ENCODE assay signal across 23 cellular contexts in genomic region chr1:2417833-2418225, GRCh38. TPM values are rescaled to one million over a fixed set of nuclear protein-coding genes. Genes with fewer than 3 reads are reported as not detected.
A peak's percentile ranks its signal among the peaks of the same experiment; 100 is the strongest.
DNase-seq lines count a peak whose midpoint lies in the region; ATAC-seq, FAIRE-seq and TF ChIP-seq lines count a peak whose summit lies in the region.
"Had no signal": no experiment of that assay in that cellular context is flagged by ENCODE, and none has a peak within 500 bp of the region (broad histone marks: within the 10 kb centered on the region; RNA-seq: fewer than 3 reads in every experiment).

No MANE protein-coding gene starts in this region.

- DNase-seq in HepG2 (ENCODE audit: low spot score) (no peak), right lobe of liver (no peak), Panc1 (ENCODE audit: low read depth, low spot score) (no peak)
- DNase-seq in naive thymus-derived CD4-positive, alpha-beta T cell: no peak
- DNase-seq in CD4-positive, alpha-beta memory T cell: no peak
- DNase-seq: 8988T; ACHN; AML-193; BE2C; Caco-2; CD8-positive, alpha-beta T cell; DMS153; DND-41; GOT3; HFFc6 had no signal

- TF ChIP-seq RAD21 in HepG2 (CRISPR knock-in tag; IDR thresholded peaks at IDR 0.05): no peak

- H3K9ac ChIP-seq in HepG2 (ENCODE audit: insufficient read depth, low read depth, low read length): no peak overlapping the region
- H3K9ac ChIP-seq: BLaER1 treated with 17β-estradiol and CSF1 and Interleukin-3, amounts not matched to agents 10 nM and 100 nM had no signal

- FAIRE-seq in HepG2 (lab: Jason Lieb, UNC): no peak
- FAIRE-seq: A549, G401.6, GM12892, H54 had no signal

- BruUV-seq in HepG2 (replicated peaks; lab: Mats Ljungman, UMichigan) (no TSS peak), Panc1 (replicated peaks; lab: Mats Ljungman, UMichigan) (no TSS peak)

- peaks cover 22% of the 10 kb centered on the region for H3K4me1 ChIP-seq in HepG2 (ENCODE audit: insufficient read depth, low read length)
- peaks cover 0 to 13% (median 5%) of the 10 kb centered on the region in 4 donors for H3K4me1 ChIP-seq in right lobe of liver
- peaks cover 33% of the 10 kb centered on the region for H3K4me1 ChIP-seq in Panc1 (ENCODE audit: control insufficient read depth, insufficient read depth, low read length)
- peaks cover 31 to 40% of the 10 kb centered on the region in 2 donors for H3K4me1 ChIP-seq in naive thymus-derived CD4-positive, alpha-beta T cell (ENCODE audit: control insufficient read depth in 2 of 2, insufficient read depth in 2 of 2, low read length in 2 of 2)
- H3K4me1 ChIP-seq in CD4-positive, alpha-beta memory T cell (ENCODE audit: insufficient read depth, low read length): peaks cover 50% of the 10 kb centered on the region
- H3K4me1 ChIP-seq: Caco-2 had no signal

- H3K4me1 Mint-ChIP-seq in naive thymus-derived CD4-positive, alpha-beta T cell: peaks cover 25 to 39% (median 36%) of the 10 kb centered on the region in 7 donors
- peaks cover 17 to 48% (median 29%) of the 10 kb centered on the region in 4 donors for H3K4me1 Mint-ChIP-seq in CD4-positive, alpha-beta memory T cell

- TF ChIP-seq POLR2A in HepG2 (IDR thresholded peaks at IDR 0.05; ENCODE audit: insufficient read depth in 1 of 2, low read depth in 2 of 2, low read length in 2 of 2): no peak
- TF ChIP-seq POLR2A in right lobe of liver (IDR thresholded peaks at IDR 0.05): no peak

- H3K27ac ChIP-seq in HepG2 (ENCODE audit: extremely low read length, insufficient read depth, low read length) (no peak overlapping the region), right lobe of liver (no peak overlapping the region), Panc1 (ENCODE audit: low read length) (0 out of 2 replicates have a peak overlapping the region, but pooled peaks have one; percentile 17)
- peak overlapping the region; percentile 95 for H3K27ac ChIP-seq in naive thymus-derived CD4-positive, alpha-beta T cell (ENCODE audit: low read depth, low read length)
- H3K27ac ChIP-seq in CD4-positive, alpha-beta memory T cell (ENCODE audit: low read depth, low read length): no peak overlapping the region
- H3K27ac ChIP-seq: A549; BLaER1 treated with 17β-estradiol and CSF1 and Interleukin-3, amounts not matched to agents 10 nM and 100 nM had no signal

- H3K27ac Mint-ChIP-seq in naive thymus-derived CD4-positive, alpha-beta T cell: peak overlapping the region in 2 of 9 donors; percentile 2 to 11
- no peak overlapping the region for H3K27ac Mint-ChIP-seq in CD4-positive, alpha-beta memory T cell
- H3K27ac Mint-ChIP-seq: HFFc6 had no signal

- peaks cover 0 to 1% (median 0%) of the 10 kb centered on the region in 11 donors for H3K9me3 Mint-ChIP-seq in naive thymus-derived CD4-positive, alpha-beta T cell
- peaks cover 0 to 4% (median 0%) of the 10 kb centered on the region in 8 donors for H3K9me3 Mint-ChIP-seq in CD4-positive, alpha-beta memory T cell

- WGBS in HepG2 (ENCODE audit: low lambda C conversion rate): 34% methylated on average over 8 of the region's 14 CpGs
- WGBS in right lobe of liver (ENCODE audit: insufficient coverage, low coverage, low lambda C conversion rate, missing lambda C conversion rate): 64% methylated on average over 6 of the region's 14 CpGs

- TF ChIP-seq EP300 in HepG2 (IDR thresholded peaks at IDR 0.05; ENCODE audit: low read depth in 2 of 2, low read length in 2 of 2) (no peak), HepG2 (CRISPR knock-in tag; IDR thresholded peaks at IDR 0.05; ENCODE audit: borderline replicate concordance) (no peak)

- H3K4me3 ChIP-seq in HepG2 (replicated peaks in 1 of 3; ENCODE audit: insufficient read depth in 1 of 3, low read depth in 2 of 3, low read length in 3 of 3) (no peak overlapping the region), right lobe of liver (no peak overlapping the region), Panc1 (ENCODE audit: low read depth in 2 of 2, low read length in 2 of 2) (no peak overlapping the region)
- no peak overlapping the region for H3K4me3 ChIP-seq in naive thymus-derived CD4-positive, alpha-beta T cell (ENCODE audit: low read length)
- no peak overlapping the region for H3K4me3 ChIP-seq in CD4-positive, alpha-beta memory T cell (ENCODE audit: low read length in 2 of 2)
- H3K4me3 ChIP-seq: A549; BLaER1 treated with 17β-estradiol and CSF1 and Interleukin-3, amounts not matched to agents 10 nM and 100 nM; HAP-1 had no signal

- CTCF ChIA-PET in HepG2 (lab: Yijun Ruan, JAX; ENCODE audit: low intra/inter-chr PET ratio, low total read pairs) (no interaction called here), Panc1 (lab: Charles Lee) (no interaction called here)
- CTCF ChIA-PET in naive thymus-derived CD4-positive, alpha-beta T cell (lab: Charles Lee): interaction anchor here (0.7 to 2.6 kb wide), 3 partner anchors 106 to 369 kb away, joined by 3 to 13 read pairs (median 3); no protein-coding TSS in a partner anchor
- CTCF ChIA-PET in CD4-positive, alpha-beta memory T cell (lab: Charles Lee; ENCODE audit: partially characterized antibody): interaction anchor here (3.3 to 4.2 kb wide), 2 partner anchors 106 to 129 kb away, joined by 25 to 85 read pairs; no protein-coding TSS in a partner anchor

- H3K9me3 ChIP-seq in HepG2 (ENCODE audit: low read length) (peaks cover under 1% of the 10 kb centered on the region), right lobe of liver (no peaks in the 10 kb centered on the region), Panc1 (ENCODE audit: control insufficient read depth, insufficient read depth, low read depth, low read length) (no peaks in the 10 kb centered on the region)
- H3K9me3 ChIP-seq in naive thymus-derived CD4-positive, alpha-beta T cell (ENCODE audit: control insufficient read depth in 2 of 3, low read length in 3 of 3): no peaks in the 10 kb centered on the region
- H3K9me3 ChIP-seq in CD4-positive, alpha-beta memory T cell (ENCODE audit: control insufficient read depth in 1 of 2, low read length in 2 of 2): no peaks in the 10 kb centered on the region
- H3K9me3 ChIP-seq: A549, BE2C, Caco-2, HAP-1 had no signal

- no peak for TF ChIP-seq CTCF in HepG2 (CRISPR knock-in tag; IDR thresholded peaks at IDR 0.05)
- TF ChIP-seq CTCF in right lobe of liver (IDR thresholded peaks at IDR 0.05): no peak
- TF ChIP-seq CTCF in Panc1 (IDR thresholded peaks at IDR 0.05): no peak

- ATAC-seq in HepG2: no peak
- no peak for ATAC-seq in right lobe of liver
- ATAC-seq in Panc1: no peak
- no peak for ATAC-seq in naive thymus-derived CD4-positive, alpha-beta T cell
- ATAC-seq in HG03565 (IDR thresholded peaks at IDR 0.05; ENCODE audit: unreplicated experiment): no peak
- ATAC-seq: A549; CD8-positive, alpha-beta T cell had no signal

- no peaks in the 10 kb centered on the region for H3K36me3 ChIP-seq in HepG2 (replicated peaks in 1 of 2; ENCODE audit: control insufficient read depth in 1 of 2, insufficient read depth in 2 of 2, low read length in 2 of 2)
- no peaks in the 10 kb centered on the region for H3K36me3 ChIP-seq in right lobe of liver
- H3K36me3 ChIP-seq in Panc1 (ENCODE audit: control insufficient read depth, insufficient read depth, low read length): no peaks in the 10 kb centered on the region
- H3K36me3 ChIP-seq in naive thymus-derived CD4-positive, alpha-beta T cell (ENCODE audit: control insufficient read depth in 2 of 3, insufficient read depth in 3 of 3, low read length in 3 of 3): no peaks in the 10 kb centered on the region
- no peaks in the 10 kb centered on the region for H3K36me3 ChIP-seq in CD4-positive, alpha-beta memory T cell (ENCODE audit: insufficient read depth, low read length)
- H3K36me3 ChIP-seq: BE2C; BLaER1 treated with 17β-estradiol and CSF1 and Interleukin-3, amounts not matched to agents 10 nM and 100 nM; HAP-1 had no signal

- H3K4me2 ChIP-seq in HepG2 (ENCODE audit: low read depth, low read length): no peak overlapping the region
- H3K4me2 ChIP-seq: A549; BLaER1 treated with 17β-estradiol and CSF1 and Interleukin-3, amounts not matched to agents 10 nM and 100 nM had no signal

- intact Hi-C loops in HepG2 (cut with micrococcal nuclease; ENCODE audit: unreplicated experiment): no loop called here
- intact Hi-C loops in right lobe of liver (cut with DNase I): loop anchor here in 1 of 2 donors (5.0 kb wide), 1 partner anchor 129 kb away; no protein-coding TSS in a partner anchor
- intact Hi-C loops in Panc1 (cut with micrococcal nuclease; ENCODE audit: unreplicated experiment): loop anchor here (10.0 kb wide), 1 partner anchor 57 kb away; the partner anchor contains the start of gene PLCH2
- intact Hi-C loops in naive thymus-derived CD4-positive, alpha-beta T cell (cut with micrococcal nuclease): loop anchor here in 1 of 2 donors (10.0 kb wide), 1 partner anchor 617 kb away; no protein-coding TSS in a partner anchor
- intact Hi-C loops in CD4-positive, alpha-beta memory T cell (cut with micrococcal nuclease): no loop called here

- peaks cover 6% of the 10 kb centered on the region for H3K79me2 ChIP-seq in HepG2 (ENCODE audit: insufficient read depth, low read length)

- H4K20me1 ChIP-seq in HepG2 (ENCODE audit: insufficient read depth, low read length): no peaks in the 10 kb centered on the region

- H2AFZ ChIP-seq in HepG2 (ENCODE audit: low read length): no peak overlapping the region

- peaks cover 9 to 54% of the 10 kb centered on the region in 2 experiments for H3K27me3 ChIP-seq in HepG2 (ENCODE audit: control insufficient read depth in 1 of 2, insufficient read depth in 2 of 2, low read length in 2 of 2)
- H3K27me3 ChIP-seq in right lobe of liver: no peaks in the 10 kb centered on the region
- no peaks in the 10 kb centered on the region for H3K27me3 ChIP-seq in Panc1 (ENCODE audit: control insufficient read depth, insufficient read depth, low read length)
- H3K27me3 ChIP-seq in naive thymus-derived CD4-positive, alpha-beta T cell (ENCODE audit: control insufficient read depth in 2 of 2, insufficient read depth in 2 of 2, low read length in 2 of 2): no peaks in the 10 kb centered on the region
- no peaks in the 10 kb centered on the region for H3K27me3 ChIP-seq in CD4-positive, alpha-beta memory T cell (ENCODE audit: insufficient read depth, low read length)
- H3K27me3 ChIP-seq: BE2C had no signal

- H3K4me3 Mint-ChIP-seq in naive thymus-derived CD4-positive, alpha-beta T cell: no peak overlapping the region
- no peak overlapping the region for H3K4me3 Mint-ChIP-seq in CD4-positive, alpha-beta memory T cell
- H3K4me3 Mint-ChIP-seq: CD14-positive monocyte, HFFc6 had no signal

- H3K27me3 Mint-ChIP-seq in naive thymus-derived CD4-positive, alpha-beta T cell: no peaks in the 10 kb centered on the region
- H3K27me3 Mint-ChIP-seq in CD4-positive, alpha-beta memory T cell: no peaks in the 10 kb centered on the region

- in situ Hi-C loops in HepG2 (cut with HindIII; ENCODE audit: extremely low pct_ligation_motif_present, low pct_unique_long_range_greater_than_20kb): no loop called here
- in situ Hi-C loops in Panc1 (cut with HindIII; ENCODE audit: low pct_unique_long_range_greater_than_20kb, low sequenced_read_pairs): no loop called here

- POLR2A ChIA-PET in HepG2 (lab: Yijun Ruan, JAX): no interaction called here
- POLR2A ChIA-PET in Panc1 (lab: Charles Lee): no interaction called here
- POLR2A ChIA-PET in naive thymus-derived CD4-positive, alpha-beta T cell (lab: Charles Lee): interaction anchor here (0.8 to 5.0 kb wide), 3 partner anchors 107 to 168 kb away, joined by 3 to 68 read pairs (median 26); partner anchors contain the start of gene PANK4
- POLR2A ChIA-PET in CD4-positive, alpha-beta memory T cell (lab: Charles Lee; ENCODE audit: partially characterized antibody): interaction anchor here (1.8 to 5.0 kb wide), 4 partner anchors 107 to 168 kb away, joined by 6 to 112 read pairs (median 46); partner anchors contain the start of genes PANK4 and PRXL2B

- peaks cover 0 to 2% (median 0%) of the 10 kb centered on the region in 5 donors for H3K36me3 Mint-ChIP-seq in naive thymus-derived CD4-positive, alpha-beta T cell
- peaks cover 0 to 7% of the 10 kb centered on the region in 2 donors for H3K36me3 Mint-ChIP-seq in CD4-positive, alpha-beta memory T cell
- H3K36me3 Mint-ChIP-seq: CD14-positive monocyte; CD8-positive, alpha-beta T cell had no signal

RNA-seq across cellular contexts. Expression of gene PEX10, which starts 5.5 kb away (rescaled TPM):
- total RNA-seq in HepG2 (2016; rRNA removed; fragmentation: Illumina TruSeq; extraction: Trizol): 38.3 and 39.6 TPM in 2 replicates
- total RNA-seq in HepG2 (2016; cell fraction: cytosol; rRNA removed; fragmentation: Illumina TruSeq; extraction: Trizol; ENCODE audit: low read depth): 20.2 and 25.8 TPM in 2 replicates
- 37.8 and 38.9 TPM in 2 replicates for total RNA-seq in HepG2 (2016; cell fraction: insoluble cytoplasmic fraction; rRNA removed; fragmentation: Illumina TruSeq; extraction: Trizol)
- total RNA-seq in HepG2 (2016; cell fraction: membrane; rRNA removed; fragmentation: Illumina TruSeq; extraction: Trizol): 53.4 and 59.7 TPM in 2 replicates
- 27.1 and 27.5 TPM in 2 replicates for total RNA-seq in HepG2 (2016; cell fraction: nucleus; rRNA removed; fragmentation: Illumina TruSeq; extraction: Trizol)
- 16.1 and 21.0 TPM in 2 replicates for polyA plus RNA-seq in HepG2 (2011; rRNA removed)
- 16.3 and 20.9 TPM in 2 replicates for polyA plus RNA-seq in HepG2 (2011; cell fraction: cytosol; rRNA removed)
- polyA plus RNA-seq in HepG2 (2011; cell fraction: nucleus; rRNA removed): 49.0 and 57.5 TPM in 2 replicates
- 13.3 and 14.5 TPM in 2 replicates for polyA plus RNA-seq in HepG2 (2012)
- polyA plus RNA-seq in HepG2 (2016; cell fraction: cytosol; fragmentation: Illumina TruSeq; extraction: Trizol; ENCODE audit: low read depth): 27.1 and 37.0 TPM in 2 replicates
- polyA plus RNA-seq in HepG2 (2016; cell fraction: insoluble cytoplasmic fraction; fragmentation: Illumina TruSeq; extraction: Trizol; ENCODE audit: low read depth): 36.5 and 40.8 TPM in 2 replicates
- polyA plus RNA-seq in HepG2 (2016; cell fraction: membrane; fragmentation: Illumina TruSeq; extraction: Trizol; ENCODE audit: low read depth): 47.4 and 49.9 TPM in 2 replicates
- polyA plus RNA-seq in HepG2 (2016; cell fraction: nucleus; fragmentation: Illumina TruSeq; extraction: Trizol; ENCODE audit: insufficient read depth, low read depth): 44.7 and 46.3 TPM in 2 replicates
- 15.3 and 46.5 TPM in 2 replicates for polyA minus RNA-seq in HepG2 (2011; rRNA and poly(A)+ RNA removed; ENCODE audit: low replicate concordance)
- polyA minus RNA-seq in HepG2 (2011; cell fraction: cytosol; rRNA and poly(A)+ RNA removed): 9.7 and 12.0 TPM in 2 replicates
- 18.4 and 20.1 TPM in 2 replicates for polyA minus RNA-seq in HepG2 (2011; cell fraction: nucleus; rRNA and poly(A)+ RNA removed)
- total RNA-seq in right lobe of liver: 10 to 100 TPM in 3 of 6 experiments, 1 to 10 TPM in 3; 7.4 to 24.3 (median 10.5) TPM
- 49.8 TPM for total RNA-seq in Panc1 (2021; ENCODE audit: unreplicated experiment)
- 69.0 TPM for polyA plus RNA-seq in Panc1 (2012; ENCODE audit: insufficient read length)
- 10 to 100 TPM in 4 of 5 experiments, 1 to 10 TPM in 1; 8.7 to 14.9 (median 12.3) TPM for total RNA-seq in naive thymus-derived CD4-positive, alpha-beta T cell
- 10 to 100 TPM in 1 of 2 donors, 1 to 10 TPM in 1; 9.1 to 10.4 TPM for polyA plus RNA-seq in naive thymus-derived CD4-positive, alpha-beta T cell
- 10 to 100 TPM; 11.7 to 13.0 TPM for total RNA-seq in CD4-positive, alpha-beta memory T cell
- 1 to 10 TPM; 7.2 to 8.6 TPM for polyA plus RNA-seq in CD4-positive, alpha-beta memory T cell

RNA-seq across cellular contexts. Expression of gene RER1, which starts 26.2 kb away (rescaled TPM):
- total RNA-seq in HepG2 (2016; rRNA removed; fragmentation: Illumina TruSeq; extraction: Trizol) (83.9 and 128 TPM in 2 replicates), right lobe of liver (100 to 1,000 TPM in 4 of 6 experiments, 10 to 100 TPM in 2; 76.5 to 166 (median 122) TPM), Panc1 (2021; ENCODE audit: unreplicated experiment) (235 TPM)
- 51.3 and 72.8 TPM in 2 replicates for total RNA-seq in HepG2 (2016; cell fraction: cytosol; rRNA removed; fragmentation: Illumina TruSeq; extraction: Trizol; ENCODE audit: low read depth)
- 89.5 and 137 TPM in 2 replicates for total RNA-seq in HepG2 (2016; cell fraction: insoluble cytoplasmic fraction; rRNA removed; fragmentation: Illumina TruSeq; extraction: Trizol)
- 77.4 and 86.1 TPM in 2 replicates for total RNA-seq in HepG2 (2016; cell fraction: membrane; rRNA removed; fragmentation: Illumina TruSeq; extraction: Trizol)
- 76.0 and 95.5 TPM in 2 replicates for total RNA-seq in HepG2 (2016; cell fraction: nucleus; rRNA removed; fragmentation: Illumina TruSeq; extraction: Trizol)
- polyA plus RNA-seq in HepG2 (2011; rRNA removed): 135 and 164 TPM in 2 replicates
- 82.7 and 131 TPM in 2 replicates for polyA plus RNA-seq in HepG2 (2011; cell fraction: cytosol; rRNA removed)
- polyA plus RNA-seq in HepG2 (2011; cell fraction: nucleus; rRNA removed): 155 and 197 TPM in 2 replicates
- polyA plus RNA-seq in HepG2 (2012): 64.5 and 73.8 TPM in 2 replicates
- 84.3 and 98.6 TPM in 2 replicates for polyA plus RNA-seq in HepG2 (2016; cell fraction: cytosol; fragmentation: Illumina TruSeq; extraction: Trizol; ENCODE audit: low read depth)
- polyA plus RNA-seq in HepG2 (2016; cell fraction: insoluble cytoplasmic fraction; fragmentation: Illumina TruSeq; extraction: Trizol; ENCODE audit: low read depth): 87.8 and 97.0 TPM in 2 replicates
- 69.1 and 85.3 TPM in 2 replicates for polyA plus RNA-seq in HepG2 (2016; cell fraction: membrane; fragmentation: Illumina TruSeq; extraction: Trizol; ENCODE audit: low read depth)
- polyA plus RNA-seq in HepG2 (2016; cell fraction: nucleus; fragmentation: Illumina TruSeq; extraction: Trizol; ENCODE audit: insufficient read depth, low read depth): 191 and 194 TPM in 2 replicates
- 95.9 and 234 TPM in 2 replicates for polyA minus RNA-seq in HepG2 (2011; rRNA and poly(A)+ RNA removed; ENCODE audit: low replicate concordance)
- 32.9 and 45.5 TPM in 2 replicates for polyA minus RNA-seq in HepG2 (2011; cell fraction: cytosol; rRNA and poly(A)+ RNA removed)
- 23.3 and 29.3 TPM in 2 replicates for polyA minus RNA-seq in HepG2 (2011; cell fraction: nucleus; rRNA and poly(A)+ RNA removed)
- polyA plus RNA-seq in Panc1 (2012; ENCODE audit: insufficient read length): 207 TPM
- total RNA-seq in naive thymus-derived CD4-positive, alpha-beta T cell: 100 to 1,000 TPM in 3 of 5 experiments, 10 to 100 TPM in 2; 71.0 to 150 (median 136) TPM
- polyA plus RNA-seq in naive thymus-derived CD4-positive, alpha-beta T cell: 100 to 1,000 TPM; 110 to 116 TPM
- total RNA-seq in CD4-positive, alpha-beta memory T cell: 100 to 1,000 TPM; 149 to 151 TPM
- polyA plus RNA-seq in CD4-positive, alpha-beta memory T cell: 100 to 1,000 TPM; 131 to 221 TPM

RNA-seq across cellular contexts. Expression of gene MORN1, which starts 26.5 kb away (rescaled TPM):
- total RNA-seq in HepG2 (2016; rRNA removed; fragmentation: Illumina TruSeq; extraction: Trizol) (3.9 and 6.5 TPM in 2 replicates), right lobe of liver (1 to 10 TPM; 3.1 to 7.1 (median 4.5) TPM), Panc1 (2021; ENCODE audit: unreplicated experiment) (21.3 TPM)
- total RNA-seq in HepG2 (2016; cell fraction: cytosol; rRNA removed; fragmentation: Illumina TruSeq; extraction: Trizol; ENCODE audit: low read depth): 1.5 and 2.2 TPM in 2 replicates
- 3.5 and 5.4 TPM in 2 replicates for total RNA-seq in HepG2 (2016; cell fraction: insoluble cytoplasmic fraction; rRNA removed; fragmentation: Illumina TruSeq; extraction: Trizol)
- 1.7 and 1.8 TPM in 2 replicates for total RNA-seq in HepG2 (2016; cell fraction: membrane; rRNA removed; fragmentation: Illumina TruSeq; extraction: Trizol)
- total RNA-seq in HepG2 (2016; cell fraction: nucleus; rRNA removed; fragmentation: Illumina TruSeq; extraction: Trizol): 6.4 and 6.8 TPM in 2 replicates
- 2.6 and 3.1 TPM in 2 replicates for polyA plus RNA-seq in HepG2 (2011; rRNA removed)
- polyA plus RNA-seq in HepG2 (2011; cell fraction: cytosol; rRNA removed): 2.5 and 3.1 TPM in 2 replicates
- 7.8 and 8.8 TPM in 2 replicates for polyA plus RNA-seq in HepG2 (2011; cell fraction: nucleus; rRNA removed)
- polyA plus RNA-seq in HepG2 (2012): 1.3 and 1.7 TPM in 2 replicates
- 0.84 and 1.9 TPM in 2 replicates for polyA plus RNA-seq in HepG2 (2016; cell fraction: cytosol; fragmentation: Illumina TruSeq; extraction: Trizol; ENCODE audit: low read depth)
- polyA plus RNA-seq in HepG2 (2016; cell fraction: insoluble cytoplasmic fraction; fragmentation: Illumina TruSeq; extraction: Trizol; ENCODE audit: low read depth): 2.3 and 3.3 TPM in 2 replicates
- polyA plus RNA-seq in HepG2 (2016; cell fraction: membrane; fragmentation: Illumina TruSeq; extraction: Trizol; ENCODE audit: low read depth): 0.73 and 1.3 TPM in 2 replicates
- polyA plus RNA-seq in HepG2 (2016; cell fraction: nucleus; fragmentation: Illumina TruSeq; extraction: Trizol; ENCODE audit: insufficient read depth, low read depth): 8.2 and 9.2 TPM in 2 replicates
- polyA minus RNA-seq in HepG2 (2011; rRNA and poly(A)+ RNA removed; ENCODE audit: low replicate concordance): 6.7 and 28.4 TPM in 2 replicates
- 1.3 and 3.0 TPM in 2 replicates for polyA minus RNA-seq in HepG2 (2011; cell fraction: cytosol; rRNA and poly(A)+ RNA removed)
- polyA minus RNA-seq in HepG2 (2011; cell fraction: nucleus; rRNA and poly(A)+ RNA removed): 7.5 and 8.9 TPM in 2 replicates
- 13.2 TPM for polyA plus RNA-seq in Panc1 (2012; ENCODE audit: insufficient read length)
- 10 to 100 TPM in 3 of 5 experiments, 1 to 10 TPM in 2; 8.5 to 16.4 (median 11.2) TPM for total RNA-seq in naive thymus-derived CD4-positive, alpha-beta T cell
- polyA plus RNA-seq in naive thymus-derived CD4-positive, alpha-beta T cell: 1 to 10 TPM; 5.0 to 5.3 TPM
- total RNA-seq in CD4-positive, alpha-beta memory T cell: 10 to 100 TPM; 12.5 to 15.3 TPM
- 1 to 10 TPM; 1.9 to 2.2 TPM for polyA plus RNA-seq in CD4-positive, alpha-beta memory T cell

RNA-seq across cellular contexts. Expression of gene PLCH2, which starts 58.3 kb away (rescaled TPM):
- 0.14 and 0.15 TPM in 2 replicates for total RNA-seq in HepG2 (2016; rRNA removed; fragmentation: Illumina TruSeq; extraction: Trizol)
- total RNA-seq in HepG2 (2016; cell fraction: cytosol; rRNA removed; fragmentation: Illumina TruSeq; extraction: Trizol; ENCODE audit: low read depth): under 0.01 TPM in 1 of 2 replicates, not detected in the other
- 0.12 and 0.22 TPM in 2 replicates for total RNA-seq in HepG2 (2016; cell fraction: insoluble cytoplasmic fraction; rRNA removed; fragmentation: Illumina TruSeq; extraction: Trizol)
- total RNA-seq in HepG2 (2016; cell fraction: membrane; rRNA removed; fragmentation: Illumina TruSeq; extraction: Trizol): 0.06 and 0.10 TPM in 2 replicates
- total RNA-seq in HepG2 (2016; cell fraction: nucleus; rRNA removed; fragmentation: Illumina TruSeq; extraction: Trizol): 0.19 and 0.22 TPM in 2 replicates
- polyA plus RNA-seq in HepG2 (2011; rRNA removed): 0.67 and 1.3 TPM in 2 replicates
- 0.32 and 0.78 TPM in 2 replicates for polyA plus RNA-seq in HepG2 (2011; cell fraction: cytosol; rRNA removed)
- polyA plus RNA-seq in HepG2 (2011; cell fraction: nucleus; rRNA removed): 6.0 and 6.1 TPM in 2 replicates
- polyA plus RNA-seq in HepG2 (2012): 0.11 and 0.15 TPM in 2 replicates
- 0.05 TPM in 1 of 2 replicates, not detected in the other for polyA plus RNA-seq in HepG2 (2016; cell fraction: cytosol; fragmentation: Illumina TruSeq; extraction: Trizol; ENCODE audit: low read depth)
- polyA plus RNA-seq in HepG2 (2016; cell fraction: insoluble cytoplasmic fraction; fragmentation: Illumina TruSeq; extraction: Trizol; ENCODE audit: low read depth): 0.10 and 0.20 TPM in 2 replicates
- 0.07 TPM in 1 of 2 replicates, not detected in the other for polyA plus RNA-seq in HepG2 (2016; cell fraction: membrane; fragmentation: Illumina TruSeq; extraction: Trizol; ENCODE audit: low read depth)
- polyA plus RNA-seq in HepG2 (2016; cell fraction: nucleus; fragmentation: Illumina TruSeq; extraction: Trizol; ENCODE audit: insufficient read depth, low read depth): 0.37 and 0.83 TPM in 2 replicates
- polyA minus RNA-seq in HepG2 (2011; rRNA and poly(A)+ RNA removed; ENCODE audit: low replicate concordance): 1.2 TPM in 1 of 2 replicates, not detected in the other
- 0.20 TPM in 1 of 2 replicates, not detected in the other for polyA minus RNA-seq in HepG2 (2011; cell fraction: cytosol; rRNA and poly(A)+ RNA removed)
- polyA minus RNA-seq in HepG2 (2011; cell fraction: nucleus; rRNA and poly(A)+ RNA removed): 0.90 and 1.2 TPM in 2 replicates
- total RNA-seq in right lobe of liver: 1 to 10 TPM in 5 of 6 experiments, under 1 TPM in 1; 0.37 to 4.6 (median 2.3) TPM
- total RNA-seq in Panc1 (2021; ENCODE audit: unreplicated experiment): 41.2 TPM
- 69.7 TPM for polyA plus RNA-seq in Panc1 (2012; ENCODE audit: insufficient read length)
- 10 to 100 TPM; 10.1 to 37.4 (median 18.4) TPM for total RNA-seq in naive thymus-derived CD4-positive, alpha-beta T cell
- 1 to 10 TPM in 1 of 2 donors, under 1 TPM in 1; 0.11 to 1.5 TPM for polyA plus RNA-seq in naive thymus-derived CD4-positive, alpha-beta T cell
- total RNA-seq in CD4-positive, alpha-beta memory T cell: 10 to 100 TPM; 26.6 to 31.6 TPM
- polyA plus RNA-seq in CD4-positive, alpha-beta memory T cell: 1 to 10 TPM in 1 of 2 donors, not detected in 1; 2.0 TPM
- polyA plus RNA-seq: CD14-positive monocyte had no signal

Comparison
In these comparisons a context has a peak if more than half of its experiments do, and no peak if none do; other contexts are left out.
1. H3K27ac ChIP-seq: peak in Panc1 (single experiment) and naive thymus-derived CD4-positive, alpha-beta T cell (single experiment); none in HepG2 (single experiment), right lobe of liver (0 of 3) and CD4-positive, alpha-beta memory T cell (single experiment).
2. CTCF ChIA-PET loops: an anchor here in naive thymus-derived CD4-positive, alpha-beta T cell (0.7 to 2.6 kb wide) and CD4-positive, alpha-beta memory T cell (3.3 to 4.2 kb wide); none called in HepG2 and Panc1.
3. POLR2A ChIA-PET loops: an anchor here in naive thymus-derived CD4-positive, alpha-beta T cell (0.8 to 5.0 kb wide) and CD4-positive, alpha-beta memory T cell (1.8 to 5.0 kb wide); none called in HepG2 and Panc1.